ENCODE assay signal across 3 cellular contexts in genomic region chr12:65292241-65292640, GRCh38.
TF ChIP-seq lines count a peak whose summit lies in the region.

No MANE protein-coding gene starts in this region.

TF ChIP-seq in HepG2, 621 proteins besides CTCF, POLR2A, EP300 and RAD21:
- peak; percentile 68 for TF ChIP-seq CREB1 (IDR thresholded peaks at IDR 0.05)
- no peak for TF ChIP-seq CREB1 (CRISPR knock-in tag; IDR thresholded peaks at IDR 0.05)
- no peak for TF ChIP-seq TOE1 (CRISPR knock-in tag; IDR thresholded peaks at IDR 0.05)

TF ChIP-seq in A549, 52 proteins besides CTCF, POLR2A, EP300 and RAD21:
- TF ChIP-seq HDAC2 (IDR thresholded peaks at IDR 0.05): no peak
- no peak for TF ChIP-seq ZC3H11A (IDR thresholded peaks at IDR 0.05)
- TF ChIP-seq SMC3 (IDR thresholded peaks at IDR 0.05): no peak
- TF ChIP-seq ZNF302 (CRISPR knock-in tag; IDR thresholded peaks at IDR 0.05): no peak
- TF ChIP-seq GATA3 (IDR thresholded peaks at IDR 0.05; ENCODE audit: borderline replicate concordance): no peak
- no peak for TF ChIP-seq FOSB (CRISPR knock-in tag; IDR thresholded peaks at IDR 0.05)
- TF ChIP-seq TFCP2L1 (CRISPR knock-in tag; IDR thresholded peaks at IDR 0.05): no peak
TF ChIP-seq in A549: peak in this region for 0.

TF ChIP-seq in HEK293, 187 proteins besides CTCF, POLR2A, EP300 and RAD21:
- no peak for TF ChIP-seq ZNF274 (IDR thresholded peaks at IDR 0.05; ENCODE audit: low read length)
- TF ChIP-seq ZNF274 (tag by site-specific recombination; IDR thresholded peaks at IDR 0.05; ENCODE audit: borderline replicate concordance): no peak
- TF ChIP-seq, protein P1, sequence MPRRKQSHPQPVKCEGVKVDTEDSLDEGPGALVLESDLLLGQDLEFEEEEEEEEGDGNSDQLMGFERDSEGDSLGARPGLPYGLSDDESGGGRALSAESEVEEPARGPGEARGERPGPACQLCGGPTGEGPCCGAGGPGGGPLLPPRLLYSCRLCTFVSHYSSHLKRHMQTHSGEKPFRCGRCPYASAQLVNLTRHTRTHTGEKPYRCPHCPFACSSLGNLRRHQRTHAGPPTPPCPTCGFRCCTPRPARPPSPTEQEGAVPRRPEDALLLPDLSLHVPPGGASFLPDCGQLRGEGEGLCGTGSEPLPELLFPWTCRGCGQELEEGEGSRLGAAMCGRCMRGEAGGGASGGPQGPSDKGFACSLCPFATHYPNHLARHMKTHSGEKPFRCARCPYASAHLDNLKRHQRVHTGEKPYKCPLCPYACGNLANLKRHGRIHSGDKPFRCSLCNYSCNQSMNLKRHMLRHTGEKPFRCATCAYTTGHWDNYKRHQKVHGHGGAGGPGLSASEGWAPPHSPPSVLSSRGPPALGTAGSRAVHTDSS (tag by site-specific recombination; IDR thresholded peaks at IDR 0.05): peak; percentile 67
- TF ChIP-seq, protein P2, sequence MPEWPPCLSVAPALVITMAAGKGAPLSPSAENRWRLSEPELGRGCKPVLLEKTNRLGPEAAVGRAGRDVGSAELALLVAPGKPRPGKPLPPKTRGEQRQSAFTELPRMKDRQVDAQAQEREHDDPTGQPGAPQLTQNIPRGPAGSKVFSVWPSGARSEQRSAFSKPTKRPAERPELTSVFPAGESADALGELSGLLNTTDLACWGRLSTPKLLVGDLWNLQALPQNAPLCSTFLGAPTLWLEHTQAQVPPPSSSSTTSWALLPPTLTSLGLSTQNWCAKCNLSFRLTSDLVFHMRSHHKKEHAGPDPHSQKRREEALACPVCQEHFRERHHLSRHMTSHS (tag by site-specific recombination; IDR thresholded peaks at IDR 0.05): no peak
- no peak for TF ChIP-seq ZNF221 (tag by site-specific recombination; IDR thresholded peaks at IDR 0.05; ENCODE audit: borderline replicate concordance)
- no peak for TF ChIP-seq ZNF362 (tag by site-specific recombination; IDR thresholded peaks at IDR 0.05)
- no peak for TF ChIP-seq EGR2 (tag by site-specific recombination; IDR thresholded peaks at IDR 0.05; ENCODE audit: low read depth)
